1 cellular context compared by ENCODE assay signal in genomic region chr3:195247863-195248189, GRCh38.
TF ChIP-seq lines count a peak whose summit lies in the region.

No MANE protein-coding gene starts in this region.

TF ChIP-seq in GM23338, 12 proteins besides CTCF, POLR2A, EP300 and RAD21 (continued from another document):
- no peak for TF ChIP-seq ZNF462 (CRISPR knock-in tag; IDR thresholded peaks at IDR 0.05)
- TF ChIP-seq EZH2phosphoT487 (IDR thresholded peaks at IDR 0.05; ENCODE audit: unreplicated experiment), result no peak
- no peak for TF ChIP-seq REST (IDR thresholded peaks at IDR 0.05; ENCODE audit: unreplicated experiment)
- no peak for TF ChIP-seq EZH2 (IDR thresholded peaks at IDR 0.05; ENCODE audit: low read depth, unreplicated experiment)
- TF ChIP-seq POLR2AphosphoS5 (IDR thresholded peaks at IDR 0.05; ENCODE audit: low read depth), result no peak
- no peak for TF ChIP-seq ZNF114 (CRISPR knock-in tag; IDR thresholded peaks at IDR 0.05)
- TF ChIP-seq STAT1 (IDR thresholded peaks at IDR 0.05; ENCODE audit: unreplicated experiment), result no peak
- TF ChIP-seq ETS1 (IDR thresholded peaks at IDR 0.05), result no peak
